17 cellular contexts compared by ENCODE assay signal in the genomic region with DNA sequence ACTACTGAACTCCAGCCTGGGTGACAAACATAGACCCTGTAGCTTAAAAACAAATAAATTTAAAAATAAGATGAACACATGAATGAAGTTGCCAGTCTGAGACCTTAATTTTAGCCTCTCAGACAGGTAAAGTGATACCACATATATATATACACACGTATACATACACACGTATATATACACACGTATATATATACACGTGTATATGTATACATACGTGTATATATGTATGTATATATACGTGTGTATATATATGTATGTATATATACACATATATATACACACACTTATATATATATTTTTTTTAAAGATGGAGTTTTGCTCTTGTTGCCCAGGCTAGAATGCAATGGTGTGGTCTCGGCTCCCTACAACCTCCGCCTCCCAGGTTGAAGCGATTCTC.
A peak's percentile ranks its signal among the peaks of the same experiment; 100 is the strongest.
DNase-seq lines count a peak whose midpoint lies in the region; ATAC-seq, FAIRE-seq and TF ChIP-seq lines count a peak whose summit lies in the region.
"Had no signal": no experiment of that assay in that cellular context is flagged by ENCODE, and none has a peak within 500 bp of the region (broad histone marks: within the 10 kb centered on the region; RNA-seq: fewer than 3 reads in every experiment).

No MANE protein-coding gene starts in this region.

- 98% methylated on average over 9 of the region's 9 CpGs for WGBS in hepatocyte (ENCODE audit: low lambda C conversion rate, missing lambda C conversion rate)

- H4K20me1 ChIP-seq in BLaER1 (peaks cover 89% of the 10 kb centered on the region), hepatocyte (ENCODE audit: insufficient read depth, poor library complexity, severe bottlenecking) (peaks cover 49% of the 10 kb centered on the region)

- DNase-seq in hepatocyte (ENCODE audit: low spot score): no peak
- DNase-seq in NCI-H2171 (lab: John Stamatoyannopoulos, UW): no peak
- no peak for DNase-seq in NCI-H1436 (lab: John Stamatoyannopoulos, UW)
- DNase-seq: Calu3, KG1, MM.1S, NCI-H1694 treated with DMSO at 0.1 percent for 48 hours, NCI-H226, NCI-H69, RPMI8226, SHP77, T-cell had no signal

- H3K36me3 ChIP-seq in BLaER1 (peaks cover 21% of the 10 kb centered on the region), hepatocyte (replicated peaks; ENCODE audit: insufficient read depth, low read depth) (no peaks in the 10 kb centered on the region), stomach smooth muscle (ENCODE audit: control insufficient read depth in 2 of 2, insufficient read depth in 2 of 2, low read length in 2 of 2) (no peaks in the 10 kb centered on the region)

- no peaks in the 10 kb centered on the region for H3K9me2 ChIP-seq in hepatocyte (replicated peaks; ENCODE audit: insufficient read depth)

- FAIRE-seq in G401.6 (lab: Jason Lieb, UNC): peak; percentile 30
- FAIRE-seq: HTR-8/SVneo had no signal

- H3K79me2 ChIP-seq in hepatocyte: peaks cover 86% of the 10 kb centered on the region

- no peaks in the 10 kb centered on the region for H3K27me3 ChIP-seq in BLaER1
- no peaks in the 10 kb centered on the region for H3K27me3 ChIP-seq in hepatocyte
- H3K27me3 ChIP-seq in stomach smooth muscle (ENCODE audit: control insufficient read depth in 1 of 2, insufficient read depth in 2 of 2, low read length in 2 of 2): no peaks in the 10 kb centered on the region

- H3K4me2 ChIP-seq in BLaER1 (peak overlapping the region; percentile 60), hepatocyte (peak overlapping the region; percentile 33)

- ATAC-seq in HG02678 (IDR thresholded peaks at IDR 0.05; ENCODE audit: unreplicated experiment): no peak
- ATAC-seq: T-cell had no signal

- no peak overlapping the region for H3K27ac ChIP-seq in BLaER1
- H3K27ac ChIP-seq in hepatocyte: peak overlapping the region; percentile 68
- H3K27ac ChIP-seq in stomach smooth muscle (ENCODE audit: low read length): peak overlapping the region; percentile 55

- peaks cover 19% of the 10 kb centered on the region for H3K4me1 ChIP-seq in BLaER1
- H3K4me1 ChIP-seq in hepatocyte (ENCODE audit: insufficient read depth): peaks cover 5% of the 10 kb centered on the region
- peaks cover 12% of the 10 kb centered on the region for H3K4me1 ChIP-seq in stomach smooth muscle (ENCODE audit: control insufficient read depth, insufficient read depth, low read length)

- no peak overlapping the region for H2AFZ ChIP-seq in hepatocyte

- H3K4me3 ChIP-seq in BLaER1: no peak overlapping the region
- H3K4me3 ChIP-seq in hepatocyte: no peak overlapping the region
- H3K4me3 ChIP-seq in stomach smooth muscle (ENCODE audit: low read length in 2 of 2): no peak overlapping the region

- H3K9me3 ChIP-seq in BLaER1 (no peaks in the 10 kb centered on the region), hepatocyte (ENCODE audit: low read depth) (no peaks in the 10 kb centered on the region), stomach smooth muscle (ENCODE audit: control insufficient read depth in 2 of 2, low read length in 2 of 2) (no peaks in the 10 kb centered on the region)

- H3K9ac ChIP-seq in BLaER1 (no peak overlapping the region), stomach smooth muscle (ENCODE audit: low read length in 2 of 2) (no peak overlapping the region)

- TF ChIP-seq CTCF in hepatocyte (IDR thresholded peaks at IDR 0.05; ENCODE audit: poor library complexity): no peak
